ENCODE assay signal across 24 cellular contexts in genomic region chr1:159554681-159555080, GRCh38. TPM values are rescaled to one million over a fixed set of nuclear protein-coding genes. Genes with fewer than 3 reads are reported as not detected.
A peak's percentile ranks its signal among the peaks of the same experiment; 100 is the strongest.
DNase-seq lines count a peak whose midpoint lies in the region; ATAC-seq and TF ChIP-seq lines count a peak whose summit lies in the region.
"Had no signal": no experiment of that assay in that cellular context is flagged by ENCODE, and none has a peak within 500 bp of the region (broad histone marks: within the 10 kb centered on the region; RNA-seq: fewer than 3 reads in every experiment).

No MANE protein-coding gene starts in this region.

- no peaks in the 10 kb centered on the region for H3K36me3 Mint-ChIP-seq in MCF 10A (ENCODE audit: insufficient read depth, unreplicated experiment)
- H3K36me3 Mint-ChIP-seq: CD4-positive, CD25-positive, alpha-beta regulatory T cell had no signal

- ATAC-seq in GM19035 (IDR thresholded peaks at IDR 0.05; ENCODE audit: unreplicated experiment), result no peak
- ATAC-seq: Right ventricle myocardium inferior had no signal

- H3K27me3 Mint-ChIP-seq in MCF 10A (ENCODE audit: insufficient read depth, unreplicated experiment), result no peaks in the 10 kb centered on the region
- H3K27me3 Mint-ChIP-seq: CD4-positive, CD25-positive, alpha-beta regulatory T cell had no signal

- CTCF ChIA-PET in MCF 10A (lab: Yijun Ruan, JAX), result interaction anchor here (0.7 kb wide), 2 partner anchors 223 to 1056 kb away, joined by 3 to 5 read pairs; no protein-coding TSS in a partner anchor

- H3K4me3 ChIP-seq in breast epithelium, result no peak overlapping the region
- H3K4me3 ChIP-seq in epithelial cell of proximal tubule (ENCODE audit: low read depth, low read length), result no peak overlapping the region
- H3K4me3 ChIP-seq: GM23248, SJSA1 had no signal

- H3K27ac ChIP-seq in breast epithelium, result no peak overlapping the region
- H3K27ac ChIP-seq: GM23248, SJSA1 had no signal

- peaks cover 22% of the 10 kb centered on the region for H3K9me3 Mint-ChIP-seq in MCF 10A (ENCODE audit: unreplicated experiment)

- no peaks in the 10 kb centered on the region for H3K9me3 ChIP-seq in breast epithelium
- H3K9me3 ChIP-seq: SJSA1 had no signal

- BruUV-seq in MCF 10A (replicated peaks; lab: Mats Ljungman, UMichigan), result no TSS peak

- DNase-seq in MCF 10A (ENCODE audit: unreplicated experiment) (peak; percentile 18), breast epithelium (ENCODE audit: low spot score in 2 of 2) (no peak), MV-4-11 (lab: John Stamatoyannopoulos, UW) (peak; percentile 20), epithelial cell of proximal tubule (ENCODE audit: low read depth) (peak; percentile 7), NCI-H187 (lab: John Stamatoyannopoulos, UW) (no peak), NCI-H524 (lab: John Stamatoyannopoulos, UW) (no peak), NK-92 (lab: John Stamatoyannopoulos, UW; ENCODE audit: unreplicated experiment) (no peak)
- DNase-seq: CD4-positive, CD25-positive, alpha-beta regulatory T cell; EL; GM23248; H9; NCI-H1092 treated with DMSO at 0.1 percent for 48 hours; NCI-H1436 treated with DMSO at 0.1 percent for 48 hours; NCI-H2029; NCI-H226; NCI-H510A treated with DMSO at 0.1 percent for 48 hours; NCI-H774 had no signal

- H3K36me3 ChIP-seq in breast epithelium, result no peaks in the 10 kb centered on the region
- H3K36me3 ChIP-seq: SJSA1 had no signal

- H3K4me1 ChIP-seq in breast epithelium, result no peaks in the 10 kb centered on the region
- H3K4me1 ChIP-seq: SJSA1 had no signal

- intact Hi-C loops in MCF 10A (cut with micrococcal nuclease) (loop anchor here (5.0 kb wide), 1 partner anchor 43 kb away; no protein-coding TSS in a partner anchor), breast epithelium (cut with DNase I; ENCODE audit: low total_unique reads) (no loop called here)

- H3K4me1 Mint-ChIP-seq in MCF 10A (ENCODE audit: insufficient read depth, unreplicated experiment), result no peaks in the 10 kb centered on the region
- H3K4me1 Mint-ChIP-seq: B cell; CD4-positive, CD25-positive, alpha-beta regulatory T cell; H9; IgD-negative memory B cell had no signal

- H3K27ac Mint-ChIP-seq in MCF 10A (ENCODE audit: low read depth, unreplicated experiment), result peak overlapping the region; percentile 4
- H3K27ac Mint-ChIP-seq: B cell; CD4-positive, CD25-positive, alpha-beta regulatory T cell; H9; IgD-negative memory B cell had no signal

- TF ChIP-seq POLR2A in breast epithelium (IDR thresholded peaks at IDR 0.05), result no peak

- POLR2A ChIA-PET in MCF 10A (lab: Yijun Ruan, JAX), result interaction anchor here (0.6 kb wide), 2 partner anchors 25 to 48 kb away, joined by 3 read pairs; no protein-coding TSS in a partner anchor

- no peaks in the 10 kb centered on the region for H3K27me3 ChIP-seq in breast epithelium
- H3K27me3 ChIP-seq: SJSA1 had no signal

- no peak overlapping the region for H3K4me3 Mint-ChIP-seq in MCF 10A (ENCODE audit: unreplicated experiment)
- H3K4me3 Mint-ChIP-seq: B cell; CD4-positive, CD25-positive, alpha-beta regulatory T cell; H9; IgD-negative memory B cell had no signal

- no peak for TF ChIP-seq CTCF in MCF 10A (IDR thresholded peaks at IDR 0.05; ENCODE audit: unreplicated experiment)
- no peak for TF ChIP-seq CTCF in breast epithelium (IDR thresholded peaks at IDR 0.05)
- no peak for TF ChIP-seq CTCF in epithelial cell of proximal tubule (conservative IDR thresholded peaks at IDR 0.05; ENCODE audit: low read depth, low read length)

RNA-seq across cellular contexts. Expression of gene OR10J5, which starts 18.9 kb away (rescaled TPM):
- total RNA-seq in MCF 10A (2022) (not detected in 2 replicates), breast epithelium (not detected), epithelial cell of proximal tubule (not detected in 2 replicates)
- total RNA-seq: A172; B cell; CD4-positive, CD25-positive, alpha-beta regulatory T cell; GM23248; H9; M059J; Right ventricle myocardium inferior; SJSA1 had no signal

RNA-seq across cellular contexts. Expression of gene APCS, which starts 32.9 kb away (rescaled TPM):
- total RNA-seq in MCF 10A (2022), result not detected in 2 replicates
- total RNA-seq in breast epithelium, result not detected
- not detected in 2 replicates for total RNA-seq in epithelial cell of proximal tubule
- total RNA-seq: A172; B cell; CD4-positive, CD25-positive, alpha-beta regulatory T cell; GM23248; H9; M059J; Right ventricle myocardium inferior; SJSA1 had no signal

Comparison
In these comparisons a context has a peak if more than half of its experiments do, and no peak if none do; other contexts are left out.
1. DNase-seq: peak in MCF 10A (single experiment), MV-4-11 (single experiment) and epithelial cell of proximal tubule (single experiment); none in breast epithelium (0 of 2), NCI-H187 (0 of 2), NCI-H524 (0 of 2) and NK-92 (single experiment).